In the genomic region with DNA sequence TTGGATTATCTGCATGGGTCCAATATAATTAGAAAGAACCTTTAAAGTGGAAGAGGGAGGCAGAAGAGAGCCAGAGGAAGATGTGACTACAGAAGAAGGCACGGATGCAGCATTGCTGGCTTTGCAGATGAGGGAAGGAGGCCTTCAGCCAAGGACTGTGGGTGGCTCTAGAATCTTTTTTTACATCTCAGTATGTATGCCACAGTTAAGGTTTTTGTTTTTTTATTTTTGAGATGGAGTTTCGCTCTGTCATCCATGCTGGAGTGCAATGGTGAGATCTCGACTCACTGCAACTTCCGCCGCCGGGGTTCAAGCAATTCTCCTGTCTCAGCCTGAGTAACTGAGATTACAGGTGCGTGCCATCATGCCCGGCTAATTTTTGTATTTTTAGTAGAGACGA, we compare ENCODE assay signal across 8 cellular contexts. TPM values are rescaled to one million over a fixed set of nuclear protein-coding genes. Genes with fewer than 3 reads are reported as not detected.
"Had no signal": no experiment of that assay in that cellular context is flagged by ENCODE, and none has a peak within 500 bp of the region (broad histone marks: within the 10 kb centered on the region; RNA-seq: fewer than 3 reads in every experiment).

No MANE protein-coding gene starts in this region.

- H3K27ac Mint-ChIP-seq: GM23338, H9, HFFc6 had no signal

- H3K27ac ChIP-seq: GM23248 had no signal

- H3K9me3 Mint-ChIP-seq: GM23338, H9, HFFc6 had no signal

- H3K4me3 Mint-ChIP-seq: GM23338, H9, HFFc6 had no signal

- DNase-seq: GM23248, GOT3, H7, H9, HCEC 1CT, HFFc6 had no signal

RNA-seq across cellular contexts. Expression of a gene that starts 54.1 kb away (rescaled TPM):
- total RNA-seq: GM23248, H4 had no signal
